In the genomic region with DNA sequence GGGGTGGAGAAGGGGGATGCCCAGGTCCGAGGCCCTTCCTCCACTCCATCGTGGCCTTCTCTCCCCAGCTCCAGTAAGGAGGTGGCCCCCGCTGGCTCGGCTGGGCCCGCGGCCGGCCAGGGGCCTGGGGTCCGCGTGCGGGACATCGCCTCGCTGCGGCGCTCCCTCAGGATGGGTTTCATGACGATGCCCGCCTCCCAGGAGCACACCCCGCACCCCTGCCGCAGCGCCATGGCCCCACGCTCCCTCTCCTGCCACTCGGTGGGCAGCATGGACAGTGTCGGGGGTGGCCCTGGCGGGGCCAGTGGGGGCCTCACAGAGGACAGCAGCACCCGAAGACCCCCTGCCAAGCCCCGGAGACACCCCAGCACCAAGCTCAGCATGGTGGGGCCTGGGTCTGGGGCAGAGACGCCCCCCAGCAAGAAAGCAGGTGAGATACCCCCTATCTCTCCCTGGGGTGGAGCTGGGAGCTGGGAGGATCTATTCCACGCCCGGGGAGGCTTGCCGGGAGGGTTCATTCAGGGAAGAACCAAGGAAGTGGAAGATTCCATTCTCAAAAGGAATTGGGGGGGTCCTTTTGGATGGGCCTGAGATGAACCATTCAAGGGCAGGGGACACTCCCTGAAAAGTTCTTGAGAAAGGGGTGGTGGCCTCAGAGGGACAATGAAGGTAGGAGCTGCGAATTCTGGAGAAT, we compare ENCODE assay signal across 2 cellular contexts.
A peak's percentile ranks its signal among the peaks of the same experiment; 100 is the strongest.
TF ChIP-seq lines count a peak whose summit lies in the region.

No MANE protein-coding gene starts in this region.

TF ChIP-seq in HEK293, 187 proteins besides CTCF, POLR2A, EP300 and RAD21 (continues in another document):
- TF ChIP-seq ZNF530 (tag by site-specific recombination; IDR thresholded peaks at IDR 0.05; ENCODE audit: low read depth) (no peak), ZIC2 (tag by site-specific recombination; IDR thresholded peaks at IDR 0.05) (peak; percentile 10; the same call in 1 of the 2 replicates), ZNF202 (tag by site-specific recombination; IDR thresholded peaks at IDR 0.05; ENCODE audit: borderline replicate concordance) (no peak), ZNF138 (tag by site-specific recombination; IDR thresholded peaks at IDR 0.05; ENCODE audit: borderline replicate concordance) (no peak), ZNF24 (tag by site-specific recombination; IDR thresholded peaks at IDR 0.05) (no peak), ZNF792 (tag by site-specific recombination; IDR thresholded peaks at IDR 0.05) (no peak), ZNF140 (tag by site-specific recombination; IDR thresholded peaks at IDR 0.05) (no peak), ZNF629 (tag by site-specific recombination; IDR thresholded peaks at IDR 0.05) (no peak), PATZ1 (tag by site-specific recombination; IDR thresholded peaks at IDR 0.05) (0 out of 2 replicates have a peak, but pooled peaks have one; percentile 27), KLF16 (tag by site-specific recombination; IDR thresholded peaks at IDR 0.05) (no peak), ZNF843 (tag by site-specific recombination; IDR thresholded peaks at IDR 0.05) (no peak), ZEB2 (tag by site-specific recombination; IDR thresholded peaks at IDR 0.05) (no peak)
- TF ChIP-seq, protein P1, sequence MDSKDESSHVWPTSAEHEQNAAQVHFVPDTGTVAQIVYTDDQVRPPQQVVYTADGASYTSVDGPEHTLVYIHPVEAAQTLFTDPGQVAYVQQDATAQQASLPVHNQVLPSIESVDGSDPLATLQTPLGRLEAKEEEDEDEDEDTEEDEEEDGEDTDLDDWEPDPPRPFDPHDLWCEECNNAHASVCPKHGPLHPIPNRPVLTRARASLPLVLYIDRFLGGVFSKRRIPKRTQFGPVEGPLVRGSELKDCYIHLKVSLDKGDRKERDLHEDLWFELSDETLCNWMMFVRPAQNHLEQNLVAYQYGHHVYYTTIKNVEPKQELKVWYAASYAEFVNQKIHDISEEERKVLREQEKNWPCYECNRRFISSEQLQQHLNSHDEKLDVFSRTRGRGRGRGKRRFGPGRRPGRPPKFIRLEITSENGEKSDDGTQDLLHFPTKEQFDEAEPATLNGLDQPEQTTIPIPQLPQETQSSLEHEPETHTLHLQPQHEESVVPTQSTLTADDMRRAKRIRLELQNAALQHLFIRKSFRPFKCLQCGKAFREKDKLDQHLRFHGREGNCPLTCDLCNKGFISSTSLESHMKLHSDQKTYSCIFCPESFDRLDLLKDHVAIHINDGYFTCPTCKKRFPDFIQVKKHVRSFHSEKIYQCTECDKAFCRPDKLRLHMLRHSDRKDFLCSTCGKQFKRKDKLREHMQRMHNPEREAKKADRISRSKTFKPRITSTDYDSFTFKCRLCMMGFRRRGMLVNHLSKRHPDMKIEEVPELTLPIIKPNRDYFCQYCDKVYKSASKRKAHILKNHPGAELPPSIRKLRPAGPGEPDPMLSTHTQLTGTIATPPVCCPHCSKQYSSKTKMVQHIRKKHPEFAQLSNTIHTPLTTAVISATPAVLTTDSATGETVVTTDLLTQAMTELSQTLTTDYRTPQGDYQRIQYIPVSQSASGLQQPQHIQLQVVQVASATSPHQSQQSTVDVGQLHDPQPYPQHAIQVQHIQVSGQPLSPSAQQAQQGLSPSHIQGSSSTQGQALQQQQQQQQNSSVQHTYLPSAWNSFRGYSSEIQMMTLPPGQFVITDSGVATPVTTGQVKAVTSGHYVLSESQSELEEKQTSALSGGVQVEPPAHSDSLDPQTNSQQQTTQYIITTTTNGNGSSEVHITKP (tag by site-specific recombination; IDR thresholded peaks at IDR 0.05) = peak; percentile 99
- TF ChIP-seq, protein P2, sequence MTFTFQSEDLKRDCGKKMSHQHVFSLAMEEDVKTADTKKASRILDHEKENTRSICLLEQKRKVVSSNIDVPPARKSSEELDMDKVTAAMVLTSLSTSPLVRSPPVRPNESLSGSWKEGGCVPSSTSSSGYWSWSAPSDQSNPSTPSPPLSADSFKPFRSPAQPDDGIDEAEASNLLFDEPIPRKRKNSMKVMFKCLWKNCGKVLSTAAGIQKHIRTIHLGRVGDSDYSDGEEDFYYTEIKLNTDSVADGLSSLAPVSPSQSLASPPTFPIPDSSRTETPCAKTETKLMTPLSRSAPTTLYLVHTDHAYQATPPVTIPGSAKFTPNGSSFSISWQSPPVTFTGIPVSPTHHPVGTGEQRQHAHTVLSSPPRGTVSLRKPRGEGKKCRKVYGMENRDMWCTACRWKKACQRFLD (tag by site-specific recombination; IDR thresholded peaks at IDR 0.05) = no peak
- TF ChIP-seq, protein P3, sequence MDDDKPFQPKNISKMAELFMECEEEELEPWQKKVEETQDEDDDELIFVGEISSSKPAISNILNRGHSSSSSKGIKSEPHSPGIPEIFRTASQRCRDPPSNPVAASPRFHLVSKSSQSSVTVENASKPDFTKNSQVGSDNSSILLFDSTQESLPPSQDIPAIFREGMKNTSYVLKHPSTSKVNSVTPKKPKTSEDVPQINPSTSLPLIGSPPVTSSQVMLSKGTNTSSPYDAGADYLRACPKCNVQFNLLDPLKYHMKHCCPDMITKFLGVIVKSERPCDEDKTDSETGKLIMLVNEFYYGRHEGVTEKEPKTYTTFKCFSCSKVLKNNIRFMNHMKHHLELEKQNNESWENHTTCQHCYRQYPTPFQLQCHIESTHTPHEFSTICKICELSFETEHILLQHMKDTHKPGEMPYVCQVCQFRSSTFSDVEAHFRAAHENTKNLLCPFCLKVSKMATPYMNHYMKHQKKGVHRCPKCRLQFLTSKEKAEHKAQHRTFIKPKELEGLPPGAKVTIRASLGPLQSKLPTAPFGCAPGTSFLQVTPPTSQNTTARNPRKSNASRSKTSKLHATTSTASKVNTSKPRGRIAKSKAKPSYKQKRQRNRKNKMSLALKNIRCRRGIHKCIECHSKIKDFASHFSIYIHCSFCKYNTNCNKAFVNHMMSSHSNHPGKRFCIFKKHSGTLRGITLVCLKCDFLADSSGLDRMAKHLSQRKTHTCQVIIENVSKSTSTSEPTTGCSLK (tag by site-specific recombination; IDR thresholded peaks at IDR 0.05) = no peak
- TF ChIP-seq, protein P4, sequence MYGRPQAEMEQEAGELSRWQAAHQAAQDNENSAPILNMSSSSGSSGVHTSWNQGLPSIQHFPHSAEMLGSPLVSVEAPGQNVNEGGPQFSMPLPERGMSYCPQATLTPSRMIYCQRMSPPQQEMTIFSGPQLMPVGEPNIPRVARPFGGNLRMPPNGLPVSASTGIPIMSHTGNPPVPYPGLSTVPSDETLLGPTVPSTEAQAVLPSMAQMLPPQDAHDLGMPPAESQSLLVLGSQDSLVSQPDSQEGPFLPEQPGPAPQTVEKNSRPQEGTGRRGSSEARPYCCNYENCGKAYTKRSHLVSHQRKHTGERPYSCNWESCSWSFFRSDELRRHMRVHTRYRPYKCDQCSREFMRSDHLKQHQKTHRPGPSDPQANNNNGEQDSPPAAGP (tag by site-specific recombination; IDR thresholded peaks at IDR 0.05) = no peak

TF ChIP-seq in K562, 482 proteins besides CTCF, POLR2A, EP300 and RAD21 (continues in another document):
- TF ChIP-seq MAFF (IDR thresholded peaks at IDR 0.05; ENCODE audit: low read length) = peak; percentile 26; the same call in 1 of the 2 replicates
- peak; percentile 60 for TF ChIP-seq ZBTB40 (IDR thresholded peaks at IDR 0.05)
- no peak for TF ChIP-seq ZBTB40 (CRISPR knock-in tag; IDR thresholded peaks at IDR 0.05)
- TF ChIP-seq, protein P1 (IDR thresholded peaks at IDR 0.05; ENCODE audit: partially characterized antibody) = peak; percentile 99
- TF ChIP-seq ATF7 (IDR thresholded peaks at IDR 0.05) = peak; percentile 97
- TF ChIP-seq JUND (IDR thresholded peaks at IDR 0.05; ENCODE audit: borderline replicate concordance, low read depth, low read length) = peak; percentile 90
- no peak for TF ChIP-seq JUND (tag; IDR thresholded peaks at IDR 0.05; ENCODE audit: borderline replicate concordance, low read depth, low read length)
- no peak for TF ChIP-seq ZNF586 (CRISPR knock-in tag; conservative IDR thresholded peaks at IDR 0.05)
- no peak for TF ChIP-seq HIVEP1 (CRISPR knock-in tag; IDR thresholded peaks at IDR 0.05)
- TF ChIP-seq SETDB1 (IDR thresholded peaks at IDR 0.05; ENCODE audit: low read length) = no peak
- TF ChIP-seq NONO (IDR thresholded peaks at IDR 0.05; ENCODE audit: low read depth in 2 of 2, low read length in 1 of 2) = peak in 1 of 2 experiments; percentile 92; a peak in 2 of 4 replicates
- no peak for TF ChIP-seq MEIS2 (IDR thresholded peaks at IDR 0.05; ENCODE audit: partially characterized antibody)
- no peak for TF ChIP-seq KDM5B (IDR thresholded peaks at IDR 0.05; ENCODE audit: insufficient replicate concordance, low read depth, low read length)
- 0 out of 2 replicates have a peak, but pooled peaks have one; percentile 39 for TF ChIP-seq MBD2 (IDR thresholded peaks at IDR 0.05; ENCODE audit: borderline replicate concordance, low read depth)
- no peak for TF ChIP-seq NR4A1 (CRISPR knock-in tag; IDR thresholded peaks at IDR 0.05)
- TF ChIP-seq NR4A1 (tag; IDR thresholded peaks at IDR 0.05) = no peak
- TF ChIP-seq BRF1 (IDR thresholded peaks at IDR 0.05; ENCODE audit: borderline replicate concordance, extremely low read depth, insufficient read length) = no peak
